Comparison of ENCODE assay signal across 19 cellular contexts in the genomic region with DNA sequence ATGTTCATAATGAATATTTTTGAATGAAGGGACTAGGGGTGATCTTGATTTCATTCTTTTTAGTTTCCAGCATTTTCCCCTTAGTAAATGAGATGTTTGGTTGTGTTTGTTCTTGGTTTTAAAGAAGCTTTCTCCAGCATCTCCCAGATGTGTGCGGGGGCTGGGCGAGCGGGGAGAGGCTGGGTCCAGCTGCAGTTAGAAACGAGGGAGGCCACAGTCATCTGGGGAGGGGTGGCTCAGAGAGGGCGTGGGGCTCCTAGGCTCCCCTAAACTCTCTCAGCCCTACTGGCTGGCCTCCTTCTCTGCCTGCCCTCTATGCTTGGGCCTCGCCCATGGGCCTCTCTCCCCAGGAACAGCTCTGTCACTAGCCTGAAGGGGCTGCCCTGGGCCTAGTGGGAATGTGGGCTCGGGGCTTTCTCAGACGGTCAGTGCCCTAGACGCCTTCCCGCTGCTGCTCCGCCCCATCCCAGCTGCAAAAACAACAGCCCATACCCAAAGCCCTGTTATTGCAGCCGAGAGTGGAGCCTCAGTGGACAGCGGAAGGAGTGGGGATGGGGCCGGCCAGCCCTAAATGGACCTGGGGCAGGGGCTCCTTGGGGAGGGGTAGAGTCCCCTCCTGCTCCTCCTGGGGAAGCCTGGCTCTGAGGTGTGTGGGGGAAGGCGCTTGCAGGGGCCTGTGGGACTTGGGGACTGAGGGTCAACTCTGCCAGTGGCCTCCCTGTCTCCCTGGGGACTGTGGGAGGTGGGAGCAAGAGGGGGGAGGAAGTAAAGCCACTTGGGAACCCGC. TPM values are rescaled to one million over a fixed set of nuclear protein-coding genes. Genes with fewer than 3 reads are reported as not detected.
DNase-seq lines count a peak whose midpoint lies in the region; ATAC-seq and TF ChIP-seq lines count a peak whose summit lies in the region.
"Had no signal": no experiment of that assay in that cellular context is flagged by ENCODE, and none has a peak within 500 bp of the region (broad histone marks: within the 10 kb centered on the region; RNA-seq: fewer than 3 reads in every experiment).

No MANE protein-coding gene starts in this region.

- no peak overlapping the region for H2AFZ ChIP-seq in trophoblast cell (ENCODE audit: insufficient read depth, low read length, poor library complexity)

- DNase-seq in AG20443 (ENCODE audit: low spot score) (peak; percentile 2), NB4 (ENCODE audit: low read depth) (peak; percentile 40), left ventricle myocardium superior (no peak), trophoblast cell (no peak), dorsolateral prefrontal cortex (no peak), NCI-H526 (lab: John Stamatoyannopoulos, UW) (no peak), NCI-H2196 treated with DMSO at 0.1 percent for 48 hours (lab: John Stamatoyannopoulos, UW; ENCODE audit: unreplicated experiment) (no peak)
- DNase-seq: activated effector memory CD4-positive, alpha-beta T cell treated with Interleukin-2 at 50 U/mL for 16 hours; activated naive CD8-positive, alpha-beta T cell treated with anti-CD3 and anti-CD28 coated beads for 36 hours; HCEC 1CT; left colon; naive B cell; NCI-H1092; NCI-H187; NCI-H226; NCI-H748 treated with DMSO at 0.1 percent for 48 hours; T-helper 9 cell had no signal

- H3K79me1 ChIP-seq in trophoblast cell (ENCODE audit: low read length): peaks cover 21% of the 10 kb centered on the region

- H3K23ac ChIP-seq in trophoblast cell (ENCODE audit: low read length): no peak overlapping the region

- peak overlapping the region; percentile 38 for H2BK12ac ChIP-seq in trophoblast cell (ENCODE audit: low read length)

- H4K8ac ChIP-seq in trophoblast cell (ENCODE audit: low read depth, low read length): no peak overlapping the region

- H3K27me3 ChIP-seq in trophoblast cell (ENCODE audit: insufficient read depth, low read length) (no peaks in the 10 kb centered on the region), dorsolateral prefrontal cortex (no peaks in the 10 kb centered on the region)

- no peaks in the 10 kb centered on the region for H3K9me3 ChIP-seq in trophoblast cell (ENCODE audit: insufficient read depth, low read depth, low read length)
- H3K9me3 ChIP-seq: A549 had no signal

- no peak overlapping the region for H2BK120ac ChIP-seq in trophoblast cell (ENCODE audit: insufficient read depth, low read length, poor library complexity)

- no peak for TF ChIP-seq CTCF in NB4 (IDR thresholded peaks at IDR 0.05; ENCODE audit: low read depth, low read length)
- TF ChIP-seq CTCF in dorsolateral prefrontal cortex (IDR thresholded peaks at IDR 0.05 in 54 of 56, conservative IDR thresholded peaks at IDR 0.05 in 2 of 56; ENCODE audit: low read depth in 1 of 56, partially characterized antibody in 56 of 56): no peak

- peak overlapping the region; percentile 18 for H2AK5ac ChIP-seq in trophoblast cell (ENCODE audit: low read length)

- H3K36me3 ChIP-seq in trophoblast cell (ENCODE audit: control insufficient read depth in 1 of 2, insufficient read depth in 2 of 2, low read length in 2 of 2): no peaks in the 10 kb centered on the region

- H4K12ac ChIP-seq in trophoblast cell (ENCODE audit: low read depth, low read length): no peak overlapping the region

- peaks cover 18 to 27% of the 10 kb centered on the region in 2 experiments for H3K4me1 ChIP-seq in trophoblast cell (ENCODE audit: control insufficient read depth in 1 of 2, insufficient read depth in 2 of 2, low read length in 2 of 2)
- H3K4me1 ChIP-seq: A549 had no signal

- H4K91ac ChIP-seq in trophoblast cell (ENCODE audit: low read depth, low read length): no peak overlapping the region

- H3K14ac ChIP-seq in trophoblast cell (ENCODE audit: low read length): no peak overlapping the region

- intact Hi-C loops in left ventricle myocardium superior (cut with micrococcal nuclease): no loop called here
- intact Hi-C loops in dorsolateral prefrontal cortex (cut with DNase I): no loop called here

- H3K79me2 ChIP-seq in trophoblast cell (ENCODE audit: control insufficient read depth, insufficient read depth, low read length, poor library complexity): no peaks in the 10 kb centered on the region

- H3K27ac ChIP-seq in trophoblast cell (ENCODE audit: low read depth, low read length) (no peak overlapping the region), dorsolateral prefrontal cortex (peak overlapping the region in 9 of 59 donors; percentile 0 to 69 (median 28))
- H3K27ac ChIP-seq: A549 had no signal

- H3K4me3 ChIP-seq in NB4 (ENCODE audit: low read depth, low read length): no peak overlapping the region
- no peak overlapping the region for H3K4me3 ChIP-seq in trophoblast cell (ENCODE audit: low read depth, low read length)
- no peak overlapping the region for H3K4me3 ChIP-seq in dorsolateral prefrontal cortex
- H3K4me3 ChIP-seq: A549 had no signal

- no peak overlapping the region for H3K4ac ChIP-seq in trophoblast cell (ENCODE audit: low read depth, low read length)

- peak; percentile 46 for ATAC-seq in left ventricle myocardium superior
- ATAC-seq in HG02884 (IDR thresholded peaks at IDR 0.05; ENCODE audit: unreplicated experiment): no peak
- ATAC-seq: A549, left colon had no signal

- no peak for TF ChIP-seq POLR2A in NB4 (IDR thresholded peaks at IDR 0.05; ENCODE audit: extremely low read depth, insufficient read length)

- no peak overlapping the region for H3K18ac ChIP-seq in trophoblast cell (ENCODE audit: low read length)

- H2BK5ac ChIP-seq in trophoblast cell (ENCODE audit: low read depth, low read length, poor library complexity): no peak overlapping the region

- WGBS in trophoblast cell (ENCODE audit: extremely low coverage, insufficient coverage, insufficient read length): no CpG with 5 or more reads among the region's 16 CpGs

- H3K4me2 ChIP-seq in trophoblast cell (ENCODE audit: low read length): no peak overlapping the region
- H3K4me2 ChIP-seq: A549 had no signal

- H3K9ac ChIP-seq in trophoblast cell (ENCODE audit: low read length): no peak overlapping the region

RNA-seq across cellular contexts. Expression of a gene that starts 18.3 kb away (rescaled TPM):
- 34.5 TPM for total RNA-seq in left ventricle myocardium superior
- polyA plus RNA-seq in trophoblast cell (2013): 115 and 119 TPM in 2 replicates
- 10 to 100 TPM; 25.4 to 55.5 (median 38.0) TPM for total RNA-seq in dorsolateral prefrontal cortex

RNA-seq across cellular contexts. Expression of a gene that starts 29.0 kb away (rescaled TPM):
- total RNA-seq in left ventricle myocardium superior: 4.9 TPM
- 746 and 849 TPM in 2 replicates for polyA plus RNA-seq in trophoblast cell (2013)
- total RNA-seq in dorsolateral prefrontal cortex: 10 to 100 TPM in 1 of 120 experiments, 1 to 10 TPM in 119; 1.3 to 14.5 (median 3.0) TPM

Comparison
In these comparisons a context has a peak if more than half of its experiments do, and no peak if none do; other contexts are left out.
1. DNase-seq: peak in AG20443 (single experiment) and NB4 (single experiment); none in left ventricle myocardium superior (single experiment), trophoblast cell (0 of 2), dorsolateral prefrontal cortex (0 of 10), NCI-H526 (0 of 2) and NCI-H2196 treated with DMSO at 0.1 percent for 48 hours (single experiment).